11 cellular contexts compared by ENCODE assay signal in the genomic region with DNA sequence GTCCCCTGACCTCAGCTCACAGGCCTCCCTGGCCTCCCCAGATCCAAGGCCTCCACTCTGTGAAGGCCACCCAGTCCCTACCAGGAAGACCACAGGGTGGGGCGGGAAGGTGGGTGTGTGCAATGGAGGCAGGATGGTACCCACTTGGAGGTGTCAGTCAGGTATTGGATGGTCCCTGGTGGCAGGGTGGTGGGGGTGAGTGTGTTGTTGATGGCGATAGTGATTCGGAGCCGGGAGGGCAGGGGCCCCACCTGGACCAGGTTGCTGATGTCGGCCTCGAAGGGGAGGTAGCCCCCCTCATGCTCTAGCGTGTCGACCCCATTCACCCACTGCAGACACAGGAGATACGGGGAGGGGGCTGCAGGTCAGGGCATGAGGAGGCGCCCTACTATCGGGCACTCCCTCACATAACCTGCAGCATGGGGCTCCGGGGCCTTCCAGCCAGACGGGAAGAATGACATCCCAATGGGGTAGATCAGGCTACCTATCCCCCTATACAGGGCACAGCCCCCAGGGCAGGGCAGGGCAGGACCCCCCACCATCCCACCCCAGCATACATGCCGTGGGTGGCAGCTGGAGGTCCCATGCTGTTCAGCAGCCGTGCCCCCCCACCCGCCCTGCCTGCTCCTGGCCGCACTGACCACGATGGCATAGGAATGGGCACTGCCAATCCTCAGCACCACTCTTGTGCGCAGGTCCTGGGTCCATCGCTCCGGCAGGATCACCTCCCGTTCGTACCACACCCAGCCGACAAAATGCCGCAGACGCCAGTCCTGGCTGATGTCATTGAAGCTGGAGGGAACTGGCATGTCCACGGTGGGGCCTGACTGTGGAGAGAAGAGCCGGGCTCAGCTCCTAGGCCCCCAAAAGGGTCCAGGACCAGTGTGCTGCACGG. TPM values are rescaled to one million over a fixed set of nuclear protein-coding genes. Genes with fewer than 3 reads are reported as not detected.
DNase-seq lines count a peak whose midpoint lies in the region; ATAC-seq and TF ChIP-seq lines count a peak whose summit lies in the region.
"Had no signal": no experiment of that assay in that cellular context is flagged by ENCODE, and none has a peak within 500 bp of the region (broad histone marks: within the 10 kb centered on the region; RNA-seq: fewer than 3 reads in every experiment).

No MANE protein-coding gene starts in this region.

- no peak for ATAC-seq in activated CD4-positive, alpha-beta T cell treated with anti-CD3 and anti-CD28 coated beads for 36 hours
- ATAC-seq in RWPE2 (ENCODE audit: low read depth) (no peak), gastroesophageal sphincter (no peak), HG03460 (IDR thresholded peaks at IDR 0.05; ENCODE audit: unreplicated experiment) (no peak), HG03520 (IDR thresholded peaks at IDR 0.05; ENCODE audit: unreplicated experiment) (no peak)

- H3K27ac Mint-ChIP-seq in activated CD4-positive, alpha-beta T cell treated with anti-CD3 and anti-CD28 coated beads for 36 hours: no peak overlapping the region

- TF ChIP-seq CTCF in RWPE2 (IDR thresholded peaks at IDR 0.05; ENCODE audit: poor library complexity, severe bottlenecking) (no peak), gastroesophageal sphincter (IDR thresholded peaks at IDR 0.05) (no peak), spleen (IDR thresholded peaks at IDR 0.05 in 8 of 11, conservative IDR thresholded peaks at IDR 0.05 in 3 of 11) (no peak)

- intact Hi-C loops in activated CD4-positive, alpha-beta T cell treated with anti-CD3 and anti-CD28 coated beads for 36 hours (cut with DNase I, micrococcal nuclease): loop anchor here (2.0 to 5.0 kb wide), 6 partner anchors 19 to 1017 kb away; a partner anchor contains a TSS
- intact Hi-C loops in spleen (cut with DNase I; ENCODE audit: low total_unique reads): no loop called here

- CTCF ChIA-PET in activated CD4-positive, alpha-beta T cell treated with anti-CD3 and anti-CD28 coated beads for 36 hours (lab: Charles Lee): interaction anchor here (0.7 kb wide), 1 partner anchor 226 kb away, joined by 3 read pairs; no protein-coding TSS in a partner anchor

- H3K4me1 Mint-ChIP-seq in activated CD4-positive, alpha-beta T cell treated with anti-CD3 and anti-CD28 coated beads for 36 hours: peaks cover 8% of the 10 kb centered on the region

- no peaks in the 10 kb centered on the region for H3K9me3 Mint-ChIP-seq in activated CD4-positive, alpha-beta T cell treated with anti-CD3 and anti-CD28 coated beads for 36 hours (ENCODE audit: low read depth)

- TF ChIP-seq POLR2A in gastroesophageal sphincter (IDR thresholded peaks at IDR 0.05) (no peak), spleen (IDR thresholded peaks at IDR 0.05) (no peak)

- H3K9me3 ChIP-seq in RWPE2 (ENCODE audit: severe bottlenecking) (no peaks in the 10 kb centered on the region), gastroesophageal sphincter (no peaks in the 10 kb centered on the region), spleen (no peaks in the 10 kb centered on the region)
- H3K9me3 ChIP-seq: tibial nerve had no signal

- peaks cover 39% of the 10 kb centered on the region for H3K36me3 ChIP-seq in RWPE2 (ENCODE audit: low read depth)
- peaks cover 0 to 57% of the 10 kb centered on the region in 2 donors for H3K36me3 ChIP-seq in gastroesophageal sphincter
- peaks cover 0 to 55% (median 35%) of the 10 kb centered on the region in 6 donors for H3K36me3 ChIP-seq in spleen

- H3K4me3 Mint-ChIP-seq in activated CD4-positive, alpha-beta T cell treated with anti-CD3 and anti-CD28 coated beads for 36 hours: peak overlapping the region; percentile 80

- TF ChIP-seq EP300 in gastroesophageal sphincter (IDR thresholded peaks at IDR 0.05): no peak

- 93 to 100% methylated on average over 2 to 6 of the region's 29 CpGs for WGBS in gastroesophageal sphincter (ENCODE audit: low coverage in 1 of 2), 2 donors
- WGBS in spleen, 5 donors: 94 to 97% (median 96%) methylated on average over 9 to 29 of the region's 29 CpGs

- H3K36me3 Mint-ChIP-seq in activated CD4-positive, alpha-beta T cell treated with anti-CD3 and anti-CD28 coated beads for 36 hours (ENCODE audit: low read depth): peaks cover 26% of the 10 kb centered on the region

- H3K4me1 ChIP-seq in RWPE2 (ENCODE audit: insufficient read depth, poor library complexity, severe bottlenecking) (peaks cover 10% of the 10 kb centered on the region), gastroesophageal sphincter (peaks cover 0 to 27% (median 13%) of the 10 kb centered on the region in 3 donors), spleen (peaks cover 7 to 39% (median 27%) of the 10 kb centered on the region in 6 donors)

- H3K27ac ChIP-seq in RWPE2 (ENCODE audit: poor library complexity, severe bottlenecking) (no peak overlapping the region), gastroesophageal sphincter (peak overlapping the region in 3 of 4 donors; percentile 57 to 85 (median 83)), spleen (peak overlapping the region; percentile 80 to 91 (median 88))
- H3K27ac ChIP-seq: KMS-11 had no signal

- H3K4me3 ChIP-seq in RWPE2 (ENCODE audit: severe bottlenecking) (no peak overlapping the region), gastroesophageal sphincter (peak overlapping the region in 1 of 2 donors; percentile 94), spleen (peak overlapping the region in 6 of 8 donors; percentile 8 to 98 (median 80))

- POLR2A ChIA-PET in activated CD4-positive, alpha-beta T cell treated with anti-CD3 and anti-CD28 coated beads for 36 hours (lab: Charles Lee): interaction anchor here (0.6 kb wide), 1 partner anchor 1032 kb away, joined by 4 read pairs; no protein-coding TSS in a partner anchor

- no peak for DNase-seq in activated CD4-positive, alpha-beta T cell treated with anti-CD3 and anti-CD28 coated beads for 36 hours
- DNase-seq in activated CD4-positive, alpha-beta T cell treated with anti-CD3 and anti-CD28 coated beads, Interleukin-2, amount 50 U/mL, for 48 hours: no peak
- peak; percentile 52 for DNase-seq in RWPE2 (ENCODE audit: low spot score)
- DNase-seq in spleen: peak; percentile 82
- DNase-seq in NCI-H774 (lab: John Stamatoyannopoulos, UW): no peak
- DNase-seq: NCI-H524 treated with DMSO at 0.1 percent for 48 hours had no signal

- H3K27me3 ChIP-seq in RWPE2 (ENCODE audit: insufficient read depth, poor library complexity, severe bottlenecking) (no peaks in the 10 kb centered on the region), gastroesophageal sphincter (no peaks in the 10 kb centered on the region), spleen (replicated peaks in 1 of 7) (no peaks in the 10 kb centered on the region)
- H3K27me3 ChIP-seq: tibial nerve had no signal

- H3K27me3 Mint-ChIP-seq in activated CD4-positive, alpha-beta T cell treated with anti-CD3 and anti-CD28 coated beads for 36 hours: no peaks in the 10 kb centered on the region

RNA-seq across cellular contexts. Expression of a gene that starts 2.2 kb away (rescaled TPM):
- total RNA-seq in activated CD4-positive, alpha-beta T cell treated with anti-CD3 and anti-CD28 coated beads for 36 hours: 10 to 100 TPM; 41.8 to 43.2 TPM
- 10 to 100 TPM; 14.8 to 17.1 (median 15.9) TPM for total RNA-seq in gastroesophageal sphincter
- 10 to 100 TPM; 46.1 to 93.0 (median 62.8) TPM for total RNA-seq in spleen
- polyA plus RNA-seq in spleen: 10 to 100 TPM; 41.4 to 79.4 (median 60.8) TPM

Comparison
In these comparisons a context has a peak if more than half of its experiments do, and no peak if none do; other contexts are left out.
1. DNase-seq: peak in RWPE2 (single experiment) and spleen (single experiment); none in activated CD4-positive, alpha-beta T cell treated with anti-CD3 and anti-CD28 coated beads for 36 hours (single experiment), activated CD4-positive, alpha-beta T cell treated with anti-CD3 and anti-CD28 coated beads, Interleukin-2, amount 50 U/mL, for 48 hours (0 of 2) and NCI-H774 (single experiment).